ENCODE assay signal across 22 cellular contexts in the genomic region with DNA sequence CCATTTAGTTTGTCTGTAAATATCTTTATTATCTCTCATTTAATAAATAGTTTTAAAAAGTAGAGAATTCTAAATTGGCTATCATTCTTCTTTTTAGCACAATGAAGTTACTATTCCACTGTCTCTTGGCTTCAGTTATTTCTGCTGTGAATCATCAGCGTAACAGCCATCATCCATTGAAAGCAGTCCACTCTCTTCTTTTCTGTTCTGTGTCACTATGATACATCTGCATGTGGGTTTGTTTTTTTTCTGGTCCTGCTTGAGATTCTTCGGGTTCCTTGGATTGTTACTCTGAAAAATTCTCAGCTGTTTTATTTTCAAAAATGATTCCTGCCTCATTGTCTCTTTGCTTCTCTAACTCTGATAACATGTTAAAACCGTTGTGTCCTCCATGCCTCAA. TPM values are rescaled to one million over a fixed set of nuclear protein-coding genes. Genes with fewer than 3 reads are reported as not detected.
DNase-seq lines count a peak whose midpoint lies in the region; ATAC-seq and TF ChIP-seq lines count a peak whose summit lies in the region.
"Had no signal": no experiment of that assay in that cellular context is flagged by ENCODE, and none has a peak within 500 bp of the region (broad histone marks: within the 10 kb centered on the region; RNA-seq: fewer than 3 reads in every experiment).

No MANE protein-coding gene starts in this region.

- DNase-seq in Ammon's horn (ENCODE audit: low spot score): peak; percentile 57
- peak; percentile 32 for DNase-seq in LHCN-M2 (ENCODE audit: low read depth)
- peak; percentile 63 for DNase-seq in fibroblast of mammary gland (ENCODE audit: low read depth)
- peak; percentile 38 for DNase-seq in midbrain (lab: John Stamatoyannopoulos, UW)
- no peak for DNase-seq in epidermal melanocyte (ENCODE audit: insufficient read length, low spot score)
- DNase-seq: activated B cell treated with CpG ODN at 0.5 μM for 24 hours; activated CD4-positive, alpha-beta memory T cell treated with anti-CD3 and anti-CD28 coated beads for 36 hours; activated effector memory CD4-positive, alpha-beta T cell treated with anti-CD3 and anti-CD28 coated beads, Interleukin-2, amount 50 U/mL, for 16 hours; CD4-positive, alpha-beta T cell; central memory CD4-positive, alpha-beta T cell; erythroblast; KG1; left cardiac atrium; MV-4-11; NCI-H1694; NCI-H69; right lobe of liver; stimulated activated CD4-positive, alpha-beta T cell treated with anti-CD3 and anti-CD28 coated beads, Interleukin-15, amount 100 ng/mL, for 24 hours; T-helper 9 cell had no signal

- TF ChIP-seq CTCF in fibroblast of mammary gland (conservative IDR thresholded peaks at IDR 0.05; ENCODE audit: control insufficient read depth, insufficient read depth, low read depth, low read length): no peak

- ATAC-seq in GM21367 (IDR thresholded peaks at IDR 0.05; ENCODE audit: unreplicated experiment) (no peak), HG03135 (IDR thresholded peaks at IDR 0.05; ENCODE audit: unreplicated experiment) (no peak)
- ATAC-seq: HCT116, right lobe of liver had no signal

- no peak overlapping the region for H3K4me3 ChIP-seq in fibroblast of mammary gland (ENCODE audit: control insufficient read depth, low read depth, low read length)
- H3K4me3 ChIP-seq: right lobe of liver had no signal

RNA-seq across cellular contexts. Expression of a gene that starts 52.5 kb away (rescaled TPM):
- 13.1 and 13.4 TPM in 2 replicates for total RNA-seq in LHCN-M2 (2014; rRNA removed)
- polyA plus RNA-seq in LHCN-M2 (2012): 7.1 TPM
